ENCODE assay signal across 14 cellular contexts in genomic region chr5:110346893-110347358, GRCh38.
DNase-seq lines count a peak whose midpoint lies in the region; ATAC-seq and TF ChIP-seq lines count a peak whose summit lies in the region.
"Had no signal": no experiment of that assay in that cellular context is flagged by ENCODE, and none has a peak within 500 bp of the region (broad histone marks: within the 10 kb centered on the region; RNA-seq: fewer than 3 reads in every experiment).

No MANE protein-coding gene starts in this region.

- no peak overlapping the region for H3K27ac Mint-ChIP-seq in natural killer cell treated with Interleukin-12 subunit alpha and Interleukin-12 subunit beta and Interleukin-15 and Interleukin-18, amount 100 ng/mL, for 72 hours
- H3K27ac Mint-ChIP-seq in activated CD4-positive, alpha-beta memory T cell treated with anti-CD3 and anti-CD28 coated beads for 36 hours, result no peak overlapping the region
- H3K27ac Mint-ChIP-seq: B cell; CD4-positive, alpha-beta T cell; HFFc6 had no signal

- H3K27me3 Mint-ChIP-seq in natural killer cell treated with Interleukin-12 subunit alpha and Interleukin-12 subunit beta and Interleukin-15 and Interleukin-18, amount 100 ng/mL, for 72 hours, result no peaks in the 10 kb centered on the region
- H3K27me3 Mint-ChIP-seq in activated CD4-positive, alpha-beta memory T cell treated with anti-CD3 and anti-CD28 coated beads for 36 hours, result peaks cover 3% of the 10 kb centered on the region
- H3K27me3 Mint-ChIP-seq: B cell; CD4-positive, alpha-beta T cell had no signal

- peaks cover 6% of the 10 kb centered on the region for H3K9me3 Mint-ChIP-seq in natural killer cell treated with Interleukin-12 subunit alpha and Interleukin-12 subunit beta and Interleukin-15 and Interleukin-18, amount 100 ng/mL, for 72 hours
- H3K9me3 Mint-ChIP-seq in activated CD4-positive, alpha-beta memory T cell treated with anti-CD3 and anti-CD28 coated beads for 36 hours, result no peaks in the 10 kb centered on the region
- H3K9me3 Mint-ChIP-seq: CD4-positive, alpha-beta T cell had no signal

- H3K4me3 ChIP-seq in body of pancreas (no peak overlapping the region), right lobe of liver (no peak overlapping the region)
- H3K4me3 ChIP-seq: GM12878 had no signal

- H3K9me3 ChIP-seq in body of pancreas (no peaks in the 10 kb centered on the region), right lobe of liver (no peaks in the 10 kb centered on the region)

- peaks cover 26% of the 10 kb centered on the region for H3K4me1 ChIP-seq in body of pancreas
- peaks cover 0 to 44% (median 13%) of the 10 kb centered on the region in 4 donors for H3K4me1 ChIP-seq in right lobe of liver

- POLR2A ChIA-PET in RWPE1 (lab: Yijun Ruan, JAX; ENCODE audit: low non-redundant PET), result no interaction called here
- POLR2A ChIA-PET in activated CD4-positive, alpha-beta memory T cell treated with anti-CD3 and anti-CD28 coated beads for 36 hours (lab: Charles Lee), result no interaction called here

- DNase-seq in HuH-7.5 (ENCODE audit: low spot score), result peak; percentile 14
- DNase-seq in body of pancreas, result peak in 2 of 4 donors; percentile 24 to 56
- peak in 1 of 3 donors; percentile 75 for DNase-seq in right lobe of liver
- no peak for DNase-seq in natural killer cell treated with Interleukin-12 subunit alpha and Interleukin-12 subunit beta and Interleukin-15 and Interleukin-18, amount 100 ng/mL, for 72 hours (ENCODE audit: low spot score)
- DNase-seq in RWPE1 (ENCODE audit: low spot score), result no peak
- DNase-seq in activated CD4-positive, alpha-beta memory T cell treated with anti-CD3 and anti-CD28 coated beads for 36 hours, result no peak
- DNase-seq: C1 segment of cervical spinal cord; CD4-positive, alpha-beta T cell; DMS79; HCEC 1CT; HFFc6 had no signal

- H3K4me1 Mint-ChIP-seq in natural killer cell treated with Interleukin-12 subunit alpha and Interleukin-12 subunit beta and Interleukin-15 and Interleukin-18, amount 100 ng/mL, for 72 hours (ENCODE audit: low read depth in 2 of 2), result no peaks in the 10 kb centered on the region
- no peaks in the 10 kb centered on the region for H3K4me1 Mint-ChIP-seq in activated CD4-positive, alpha-beta memory T cell treated with anti-CD3 and anti-CD28 coated beads for 36 hours (ENCODE audit: low read depth)
- H3K4me1 Mint-ChIP-seq: B cell had no signal

- TF ChIP-seq CTCF in body of pancreas (IDR thresholded peaks at IDR 0.05) (no peak), right lobe of liver (IDR thresholded peaks at IDR 0.05) (no peak), RWPE1 (conservative IDR thresholded peaks at IDR 0.05; ENCODE audit: low read depth) (no peak)

- H3K4me3 Mint-ChIP-seq in natural killer cell treated with Interleukin-12 subunit alpha and Interleukin-12 subunit beta and Interleukin-15 and Interleukin-18, amount 100 ng/mL, for 72 hours, result no peak overlapping the region
- no peak overlapping the region for H3K4me3 Mint-ChIP-seq in activated CD4-positive, alpha-beta memory T cell treated with anti-CD3 and anti-CD28 coated beads for 36 hours
- H3K4me3 Mint-ChIP-seq: B cell; CD4-positive, alpha-beta T cell; HFFc6 had no signal

- H3K27me3 ChIP-seq in body of pancreas (no peaks in the 10 kb centered on the region), right lobe of liver (no peaks in the 10 kb centered on the region)

- CTCF ChIA-PET in RWPE1 (lab: Yijun Ruan, JAX), result no interaction called here
- CTCF ChIA-PET in activated CD4-positive, alpha-beta memory T cell treated with anti-CD3 and anti-CD28 coated beads for 36 hours (lab: Charles Lee), result no interaction called here

- intact Hi-C loops in body of pancreas (cut with DNase I) (no loop called here), right lobe of liver (cut with DNase I) (no loop called here)
- intact Hi-C loops in activated CD4-positive, alpha-beta memory T cell treated with anti-CD3 and anti-CD28 coated beads for 36 hours (cut with micrococcal nuclease), result no loop called here

- peak; percentile 84 for ATAC-seq in body of pancreas
- peak; percentile 78 to 91 (median 82) for ATAC-seq in right lobe of liver
- ATAC-seq in natural killer cell treated with Interleukin-12 subunit alpha and Interleukin-12 subunit beta and Interleukin-15 and Interleukin-18, amount 100 ng/mL, for 72 hours, result no peak
- ATAC-seq in HG03520 (IDR thresholded peaks at IDR 0.05; ENCODE audit: unreplicated experiment), result no peak
- ATAC-seq: GM12878 had no signal

- peak overlapping the region in 2 of 4 donors; percentile 6 to 45 for H3K27ac ChIP-seq in body of pancreas
- H3K27ac ChIP-seq in right lobe of liver, result peak overlapping the region in 2 of 3 donors; percentile 45 to 65
- H3K27ac ChIP-seq in RWPE1, result no peak overlapping the region

- no peaks in the 10 kb centered on the region for H3K36me3 Mint-ChIP-seq in natural killer cell treated with Interleukin-12 subunit alpha and Interleukin-12 subunit beta and Interleukin-15 and Interleukin-18, amount 100 ng/mL, for 72 hours
- H3K36me3 Mint-ChIP-seq in activated CD4-positive, alpha-beta memory T cell treated with anti-CD3 and anti-CD28 coated beads for 36 hours, result no peaks in the 10 kb centered on the region

- H3K36me3 ChIP-seq in body of pancreas (replicated peaks in 1 of 2; ENCODE audit: insufficient read depth in 1 of 2, low read depth in 2 of 2) (no peaks in the 10 kb centered on the region), right lobe of liver (no peaks in the 10 kb centered on the region)

- TF ChIP-seq POLR2A in body of pancreas (IDR thresholded peaks at IDR 0.05), result no peak
- TF ChIP-seq POLR2A in right lobe of liver (IDR thresholded peaks at IDR 0.05), result no peak

Comparison
In these comparisons a context has a peak if more than half of its experiments do, and no peak if none do; other contexts are left out.
1. ATAC-seq: peak in body of pancreas (single experiment) and right lobe of liver (4 of 4); none in natural killer cell treated with Interleukin-12 subunit alpha and Interleukin-12 subunit beta and Interleukin-15 and Interleukin-18, amount 100 ng/mL, for 72 hours (0 of 2) and HG03520 (single experiment).